In the genomic region with DNA sequence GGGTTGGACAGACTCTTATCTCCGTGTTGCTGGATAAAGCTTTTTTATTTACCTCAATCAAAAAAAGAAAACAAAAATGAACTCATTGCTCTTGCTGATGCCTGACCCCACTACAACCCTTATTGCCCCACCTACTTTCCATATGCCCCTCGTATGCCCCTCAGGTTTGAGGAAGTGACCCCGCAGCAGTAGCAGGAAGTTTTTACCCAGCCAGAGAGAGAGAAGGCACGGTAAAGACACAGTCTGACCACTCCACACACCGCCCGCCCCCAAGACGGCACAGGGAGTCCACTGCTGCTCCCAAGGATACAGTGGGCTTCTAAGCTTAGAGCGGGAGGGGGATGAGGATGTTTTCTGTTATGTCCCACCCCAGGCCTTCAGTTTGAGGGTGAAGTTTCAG, we compare ENCODE assay signal across 9 cellular contexts. TPM values are rescaled to one million over a fixed set of nuclear protein-coding genes. Genes with fewer than 3 reads are reported as not detected.
DNase-seq lines count a peak whose midpoint lies in the region; ATAC-seq and TF ChIP-seq lines count a peak whose summit lies in the region.
"Had no signal": no experiment of that assay in that cellular context is flagged by ENCODE, and none has a peak within 500 bp of the region (broad histone marks: within the 10 kb centered on the region; RNA-seq: fewer than 3 reads in every experiment).

No MANE protein-coding gene starts in this region.

- H3K36me3 ChIP-seq in duodenal mucosa (ENCODE audit: control insufficient read depth in 1 of 2, insufficient read depth in 2 of 2, low read length in 2 of 2) (peaks cover 5 to 32% of the 10 kb centered on the region in 2 donors), rectal smooth muscle tissue (ENCODE audit: control insufficient read depth, insufficient read depth, low read length) (peaks cover 25% of the 10 kb centered on the region), PC-3 (ENCODE audit: low read depth, low read length) (no peaks in the 10 kb centered on the region)

- H3K27me3 ChIP-seq in duodenal mucosa (ENCODE audit: control insufficient read depth in 1 of 2, insufficient read depth in 2 of 2, low read length in 2 of 2), result no peaks in the 10 kb centered on the region
- no peaks in the 10 kb centered on the region for H3K27me3 ChIP-seq in rectal smooth muscle tissue (ENCODE audit: control insufficient read depth, insufficient read depth, low read length)
- H3K27me3 ChIP-seq in PC-3 (ENCODE audit: low read length), result no peaks in the 10 kb centered on the region

- intact Hi-C loops in PC-3 (cut with micrococcal nuclease), result no loop called here

- ATAC-seq in PC-3 (no peak), GM18517 (IDR thresholded peaks at IDR 0.05; ENCODE audit: unreplicated experiment) (no peak)

- no peak overlapping the region for H3K4me2 ChIP-seq in PC-3 (ENCODE audit: low read length)

- H3K9me3 ChIP-seq in duodenal mucosa (ENCODE audit: control insufficient read depth in 1 of 2, low read length in 2 of 2) (no peaks in the 10 kb centered on the region), PC-3 (ENCODE audit: low read length) (no peaks in the 10 kb centered on the region)

- no peaks in the 10 kb centered on the region for H3K79me2 ChIP-seq in PC-3 (ENCODE audit: low read length)

- H3K9ac ChIP-seq in duodenal mucosa (ENCODE audit: low read depth in 1 of 2, low read length in 2 of 2) (no peak overlapping the region), rectal smooth muscle tissue (ENCODE audit: low read length) (no peak overlapping the region), PC-3 (ENCODE audit: low read length) (no peak overlapping the region)

- peak overlapping the region; percentile 34 for H3K4me3 ChIP-seq in GM12875 (ENCODE audit: low read depth, low read length)
- peak overlapping the region in 1 of 2 donors; percentile 29 for H3K4me3 ChIP-seq in duodenal mucosa (ENCODE audit: low read depth in 1 of 2, low read length in 2 of 2)
- peak overlapping the region; percentile 8 for H3K4me3 ChIP-seq in rectal smooth muscle tissue (ENCODE audit: low read length)
- H3K4me3 ChIP-seq in PC-3 (ENCODE audit: low read length), result no peak overlapping the region

- POLR2A ChIA-PET in PC-3 (lab: Charles Lee; ENCODE audit: unreplicated experiment), result no interaction called here

- CTCF ChIA-PET in PC-3 (lab: Charles Lee), result no interaction called here

- DNase-seq in NOMO-1 (lab: John Stamatoyannopoulos, UW; ENCODE audit: unreplicated experiment in 2 of 2), result peak; percentile 67 to 76
- no peak for DNase-seq in NCI-H446 (lab: John Stamatoyannopoulos, UW)
- DNase-seq in PC-3, result no peak
- no peak for DNase-seq in T1000 (lab: John Stamatoyannopoulos, UW)
- DNase-seq: NCI-H146 had no signal

- H3K4me1 ChIP-seq in duodenal mucosa (ENCODE audit: control insufficient read depth in 1 of 2, insufficient read depth in 2 of 2, low read length in 2 of 2) (peaks cover 45 to 50% of the 10 kb centered on the region in 2 donors), rectal smooth muscle tissue (ENCODE audit: control insufficient read depth, insufficient read depth, low read length) (peaks cover 75% of the 10 kb centered on the region), PC-3 (ENCODE audit: insufficient read depth, low read length) (no peaks in the 10 kb centered on the region)

- H2AFZ ChIP-seq in PC-3 (ENCODE audit: low read length), result no peak overlapping the region

- no peaks in the 10 kb centered on the region for H3K9me2 ChIP-seq in PC-3 (replicated peaks; ENCODE audit: low read length)

- H4K20me1 ChIP-seq in PC-3 (ENCODE audit: low read length), result no peaks in the 10 kb centered on the region

- TF ChIP-seq CTCF in GM12875 (IDR thresholded peaks at IDR 0.05; ENCODE audit: borderline replicate concordance, insufficient read depth, low read depth, low read length) (no peak), PC-3 (conservative IDR thresholded peaks at IDR 0.05; ENCODE audit: low read depth, low read length) (no peak)

- H3F3A ChIP-seq in PC-3 (ENCODE audit: low read length, unreplicated experiment), result no peaks in the 10 kb centered on the region

- no TSS peak for BruUV-seq in PC-3 (replicated peaks; lab: Mats Ljungman, UMichigan)

- H3K27ac ChIP-seq in duodenal mucosa (ENCODE audit: low read depth, low read length) (peak overlapping the region; percentile 41), rectal smooth muscle tissue (ENCODE audit: low read depth, low read length) (peak overlapping the region; percentile 96), PC-3 (ENCODE audit: low read length) (no peak overlapping the region)

RNA-seq across cellular contexts. Expression of a gene that starts 9.8 kb away (rescaled TPM):
- total RNA-seq in PC-3 (2014; rRNA removed), result 13.8 and 29.5 TPM in 2 replicates

Comparison
In these comparisons a context has a peak if more than half of its experiments do, and no peak if none do; other contexts are left out.
1. DNase-seq: peak in NOMO-1 (2 of 2); none in NCI-H446 (0 of 2), PC-3 (single experiment) and T1000 (single experiment).